ENCODE assay signal across 2 cellular contexts in genomic region chr2:224722777-224723176, GRCh38.
TF ChIP-seq lines count a peak whose summit lies in the region.

No MANE protein-coding gene starts in this region.

TF ChIP-seq in SK-N-SH treated with all-trans-retinoic acid at 6 μM for 48 hours, 23 proteins besides CTCF, POLR2A, EP300 and RAD21 (continued from another document):
- no peak for TF ChIP-seq CREB5 (CRISPR knock-in tag; IDR thresholded peaks at IDR 0.05; ENCODE audit: low read depth)
- TF ChIP-seq ESRRG (CRISPR knock-in tag; IDR thresholded peaks at IDR 0.05): no peak
- TF ChIP-seq, protein P1, sequence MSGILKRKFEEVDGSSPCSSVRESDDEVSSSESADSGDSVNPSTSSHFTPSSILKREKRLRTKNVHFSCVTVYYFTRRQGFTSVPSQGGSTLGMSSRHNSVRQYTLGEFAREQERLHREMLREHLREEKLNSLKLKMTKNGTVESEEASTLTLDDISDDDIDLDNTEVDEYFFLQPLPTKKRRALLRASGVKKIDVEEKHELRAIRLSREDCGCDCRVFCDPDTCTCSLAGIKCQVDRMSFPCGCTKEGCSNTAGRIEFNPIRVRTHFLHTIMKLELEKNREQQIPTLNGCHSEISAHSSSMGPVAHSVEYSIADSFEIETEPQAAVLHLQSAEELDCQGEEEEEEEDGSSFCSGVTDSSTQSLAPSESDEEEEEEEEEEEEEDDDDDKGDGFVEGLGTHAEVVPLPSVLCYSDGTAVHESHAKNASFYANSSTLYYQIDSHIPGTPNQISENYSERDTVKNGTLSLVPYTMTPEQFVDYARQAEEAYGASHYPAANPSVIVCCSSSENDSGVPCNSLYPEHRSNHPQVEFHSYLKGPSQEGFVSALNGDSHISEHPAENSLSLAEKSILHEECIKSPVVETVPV (CRISPR knock-in tag; IDR thresholded peaks at IDR 0.05): no peak
- no peak for TF ChIP-seq GLIS3 (CRISPR knock-in tag; IDR thresholded peaks at IDR 0.05)
- TF ChIP-seq RARB (CRISPR knock-in tag; IDR thresholded peaks at IDR 0.05): no peak
- TF ChIP-seq ZFP30 (CRISPR knock-in tag; IDR thresholded peaks at IDR 0.05): no peak
- no peak for TF ChIP-seq ZNF565 (CRISPR knock-in tag; conservative IDR thresholded peaks at IDR 0.05; ENCODE audit: low read depth)

TF ChIP-seq in SK-N-SH, 30 proteins besides CTCF, POLR2A, EP300 and RAD21 (continued from another document):
- TF ChIP-seq FOXM1 (IDR thresholded peaks at IDR 0.05; ENCODE audit: low read depth) (no peak), RXRA (IDR thresholded peaks at IDR 0.05; ENCODE audit: borderline replicate concordance, low read depth) (no peak)
